ENCODE assay signal across 13 cellular contexts in the genomic region with DNA sequence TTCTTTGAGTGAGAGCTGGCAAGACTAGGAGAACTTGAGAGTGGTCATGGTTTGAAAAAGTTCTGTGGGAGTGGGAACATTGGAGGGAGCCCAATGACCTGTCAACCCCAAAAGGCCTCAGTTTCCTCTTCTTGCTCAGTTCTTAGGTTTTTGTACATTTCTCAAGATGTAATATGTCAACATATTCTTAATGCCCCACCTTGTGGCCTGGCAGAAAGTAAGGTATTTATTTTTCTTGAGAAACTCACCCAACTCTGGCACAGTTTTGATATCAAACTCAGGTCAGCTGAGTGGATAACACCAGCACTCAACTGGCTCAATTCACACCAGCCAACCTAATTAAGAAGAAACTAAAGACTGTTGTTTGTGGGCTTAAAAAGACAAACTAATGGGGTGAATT.
"Had no signal": no experiment of that assay in that cellular context is flagged by ENCODE, and none has a peak within 500 bp of the region (broad histone marks: within the 10 kb centered on the region; RNA-seq: fewer than 3 reads in every experiment).

No MANE protein-coding gene starts in this region.

- H3K27ac ChIP-seq: dorsolateral prefrontal cortex, right atrium auricular region, stomach, thoracic aorta had no signal

- DNase-seq: activated CD4-positive, alpha-beta T cell treated with anti-CD3 and anti-CD28 coated beads for 1 hour; activated CD4-positive, alpha-beta T cell treated with anti-CD3 and anti-CD28 coated beads, Interleukin-2, amount 50 U/mL, for 48 hours; activated CD8-positive, alpha-beta memory T cell treated with anti-CD3 and anti-CD28 coated beads, Interleukin-2, amount 10 ng/mL, durations not matched to agents 7 days and 5 days; activated naive CD8-positive, alpha-beta T cell treated with anti-CD3 and anti-CD28 coated beads, Interleukin-2, amount 10 ng/mL, durations not matched to agents 7 days and 5 days; activated T-cell treated with anti-CD3 and anti-CD28 coated beads, Interleukin-2, amount 50 U/mL, for 4 hours; dorsolateral prefrontal cortex; hypothalamus; small intestine; stomach; SW 1271 had no signal

- H3K4me3 Mint-ChIP-seq: activated CD8-positive, alpha-beta memory T cell treated with anti-CD3 and anti-CD28 coated beads, Interleukin-2, amount 10 ng/mL, durations not matched to agents 7 days and 5 days; activated naive CD8-positive, alpha-beta T cell treated with anti-CD3 and anti-CD28 coated beads, Interleukin-2, amount 10 ng/mL, durations not matched to agents 7 days and 5 days; activated T-cell treated with anti-CD3 and anti-CD28 coated beads, Interleukin-2, amount 50 U/mL, for 4 hours; central memory CD8-positive, alpha-beta T cell had no signal

- H3K27ac Mint-ChIP-seq: activated CD8-positive, alpha-beta memory T cell treated with anti-CD3 and anti-CD28 coated beads, Interleukin-2, amount 10 ng/mL, durations not matched to agents 7 days and 5 days; activated naive CD8-positive, alpha-beta T cell treated with anti-CD3 and anti-CD28 coated beads, Interleukin-2, amount 10 ng/mL, durations not matched to agents 7 days and 5 days had no signal

- H3K36me3 ChIP-seq: right atrium auricular region, stomach, thoracic aorta had no signal

- H3K4me1 Mint-ChIP-seq: activated CD8-positive, alpha-beta memory T cell treated with anti-CD3 and anti-CD28 coated beads, Interleukin-2, amount 10 ng/mL, durations not matched to agents 7 days and 5 days; activated naive CD8-positive, alpha-beta T cell treated with anti-CD3 and anti-CD28 coated beads, Interleukin-2, amount 10 ng/mL, durations not matched to agents 7 days and 5 days; central memory CD8-positive, alpha-beta T cell had no signal

- H3K4me1 ChIP-seq: right atrium auricular region, stomach had no signal

- H3K36me3 Mint-ChIP-seq: activated CD8-positive, alpha-beta memory T cell treated with anti-CD3 and anti-CD28 coated beads, Interleukin-2, amount 10 ng/mL, durations not matched to agents 7 days and 5 days; activated naive CD8-positive, alpha-beta T cell treated with anti-CD3 and anti-CD28 coated beads, Interleukin-2, amount 10 ng/mL, durations not matched to agents 7 days and 5 days had no signal

- H3K27me3 Mint-ChIP-seq: activated CD8-positive, alpha-beta memory T cell treated with anti-CD3 and anti-CD28 coated beads, Interleukin-2, amount 10 ng/mL, durations not matched to agents 7 days and 5 days; activated naive CD8-positive, alpha-beta T cell treated with anti-CD3 and anti-CD28 coated beads, Interleukin-2, amount 10 ng/mL, durations not matched to agents 7 days and 5 days; central memory CD8-positive, alpha-beta T cell had no signal

- H3K27me3 ChIP-seq: dorsolateral prefrontal cortex, right atrium auricular region, stomach had no signal

- ATAC-seq: activated CD8-positive, alpha-beta memory T cell treated with anti-CD3 and anti-CD28 coated beads, Interleukin-2, amount 10 ng/mL, durations not matched to agents 7 days and 5 days; activated T-cell treated with anti-CD3 and anti-CD28 coated beads, Interleukin-2, amount 50 U/mL, for 4 hours had no signal

- H3K9me3 Mint-ChIP-seq: activated naive CD8-positive, alpha-beta T cell treated with anti-CD3 and anti-CD28 coated beads, Interleukin-2, amount 10 ng/mL, durations not matched to agents 7 days and 5 days; activated T-cell treated with anti-CD3 and anti-CD28 coated beads, Interleukin-2, amount 50 U/mL, for 4 hours had no signal

- H3K4me3 ChIP-seq: dorsolateral prefrontal cortex, right atrium auricular region, stomach, thoracic aorta had no signal

- H3K9me3 ChIP-seq: right atrium auricular region, stomach, thoracic aorta had no signal
